15 cellular contexts compared by ENCODE assay signal in the genomic region with DNA sequence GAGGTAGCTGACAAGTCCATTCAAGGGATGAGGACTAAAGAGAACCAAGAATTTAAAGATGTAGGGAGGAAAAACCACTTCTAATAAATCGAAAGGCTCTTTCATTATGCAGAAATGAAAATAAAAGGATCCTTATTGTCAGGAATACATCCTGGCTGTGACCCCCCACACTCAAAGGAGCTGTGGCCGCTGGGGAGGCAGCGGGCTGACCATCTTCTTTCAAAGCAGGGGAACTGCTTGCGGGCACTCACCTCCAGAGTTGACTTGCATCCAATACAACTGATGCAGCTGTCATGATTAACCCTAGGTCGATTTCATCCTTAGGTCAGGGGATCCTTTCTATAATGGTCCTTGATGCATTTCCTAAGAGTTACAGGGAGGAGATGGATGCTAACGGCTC.
"Had no signal": no experiment of that assay in that cellular context is flagged by ENCODE, and none has a peak within 500 bp of the region (broad histone marks: within the 10 kb centered on the region; RNA-seq: fewer than 3 reads in every experiment).

No MANE protein-coding gene starts in this region.

- H3K4me3 Mint-ChIP-seq: activated CD4-positive, alpha-beta memory T cell treated with anti-CD3 and anti-CD28 coated beads for 36 hours; activated naive CD8-positive, alpha-beta T cell treated with anti-CD3 and anti-CD28 coated beads for 36 hours; neural progenitor cell; T-helper 2 cell treated with Interferon-gamma antibody and Interleukin-4, amounts not matched to agents 5 μg/mL and 100 μg/mL, for 36 hours had no signal

- H3K27me3 Mint-ChIP-seq: activated CD4-positive, alpha-beta memory T cell treated with anti-CD3 and anti-CD28 coated beads for 36 hours; activated naive CD8-positive, alpha-beta T cell treated with anti-CD3 and anti-CD28 coated beads for 36 hours had no signal

- ATAC-seq: pancreas had no signal

- H3K27ac ChIP-seq: brain microvascular endothelial cell, esophagus squamous epithelium, neural progenitor cell, pancreas, skin epidermis, tibial artery, vagina had no signal

- H3K4me1 Mint-ChIP-seq: neural progenitor cell had no signal

- H3K4me1 ChIP-seq: esophagus squamous epithelium, neural progenitor cell, pancreas, tibial artery, vagina had no signal

- H3K36me3 ChIP-seq: neural progenitor cell had no signal

- H3K27ac Mint-ChIP-seq: activated CD4-positive, alpha-beta memory T cell treated with anti-CD3 and anti-CD28 coated beads for 36 hours; activated naive CD8-positive, alpha-beta T cell treated with anti-CD3 and anti-CD28 coated beads for 36 hours; activated T-helper 2 cell treated with anti-CD3 and anti-CD28 coated beads, Interferon-gamma antibody, Interleukin-2, Interleukin-4, amounts not matched to agents 10 μg/mL and 5 μg/mL and 100 μg/mL, durations not matched to agents 14 hours and 24 hours and 36 hours; neural progenitor cell; T-helper 2 cell treated with Interferon-gamma antibody and Interleukin-4, amounts not matched to agents 5 μg/mL and 100 μg/mL, for 36 hours had no signal

- H3K4me3 ChIP-seq: esophagus squamous epithelium, neural progenitor cell, pancreas, skin epidermis, tibial artery, vagina had no signal

- H3K4me2 ChIP-seq: neural progenitor cell had no signal

- DNase-seq: activated CD4-positive, alpha-beta memory T cell treated with anti-CD3 and anti-CD28 coated beads for 36 hours; activated CD4-positive, alpha-beta T cell treated with anti-CD3 and anti-CD28 coated beads for 1 hour; activated CD8-positive, alpha-beta memory T cell treated with anti-CD3 and anti-CD28 coated beads, Interleukin-2, amount 50 U/mL, for 4 hours; activated naive CD8-positive, alpha-beta T cell treated with anti-CD3 and anti-CD28 coated beads for 36 hours; brain microvascular endothelial cell; esophagus squamous epithelium; foreskin fibroblast; mesenchymal stem cell had no signal

- H2AFZ ChIP-seq: neural progenitor cell had no signal

- H3K27me3 ChIP-seq: brain microvascular endothelial cell, esophagus squamous epithelium, neural progenitor cell, pancreas, tibial artery, vagina had no signal

- H3K9me3 ChIP-seq: pancreas, vagina had no signal
